Comparison of ENCODE assay signal across 9 cellular contexts in genomic region chr10:43229208-43230061, GRCh38. TPM values are rescaled to one million over a fixed set of nuclear protein-coding genes. Genes with fewer than 3 reads are reported as not detected.
A peak's percentile ranks its signal among the peaks of the same experiment; 100 is the strongest.
DNase-seq lines count a peak whose midpoint lies in the region; ATAC-seq and TF ChIP-seq lines count a peak whose summit lies in the region.
"Had no signal": no experiment of that assay in that cellular context is flagged by ENCODE, and none has a peak within 500 bp of the region (broad histone marks: within the 10 kb centered on the region; RNA-seq: fewer than 3 reads in every experiment).

No MANE protein-coding gene starts in this region.

- no peak overlapping the region for H3K9ac ChIP-seq in rectal smooth muscle tissue (ENCODE audit: low read length)

- TF ChIP-seq CTCF in cardiac muscle cell (IDR thresholded peaks at IDR 0.05; ENCODE audit: low read depth, low read length), result no peak

- H3K36me3 ChIP-seq in cardiac muscle cell (no peaks in the 10 kb centered on the region), rectal smooth muscle tissue (ENCODE audit: control insufficient read depth, insufficient read depth, low read length) (no peaks in the 10 kb centered on the region)

- H3K27me3 ChIP-seq in cardiac muscle cell (peaks cover 89% of the 10 kb centered on the region), rectal smooth muscle tissue (ENCODE audit: control insufficient read depth, insufficient read depth, low read length) (peaks cover 24% of the 10 kb centered on the region)

- H3K4me3 ChIP-seq in cardiac muscle cell (peak overlapping the region; percentile 35), rectal smooth muscle tissue (ENCODE audit: low read length) (peak overlapping the region; percentile 32)

- no peaks in the 10 kb centered on the region for H3K9me3 ChIP-seq in cardiac muscle cell (ENCODE audit: low read depth)

- ATAC-seq in GM21529 (IDR thresholded peaks at IDR 0.05; ENCODE audit: unreplicated experiment), result no peak
- no peak for ATAC-seq in HG03457 (IDR thresholded peaks at IDR 0.05; ENCODE audit: unreplicated experiment)

- DNase-seq in HK-2 (ENCODE audit: unreplicated experiment) (peak; percentile 8), cardiac muscle cell (ENCODE audit: low read depth in 1 of 2, low spot score in 1 of 2) (peak in 1 of 2 donors; percentile 56), SKM-1 treated with dmso at 0.1 percent for 144 hours (lab: John Stamatoyannopoulos, UW; ENCODE audit: unreplicated experiment) (no peak), EL (no peak)
- peak; percentile 44 for DNase-seq in activated T-cell treated with anti-CD3 and anti-CD28 coated beads, Interleukin-2, amount 50 U/mL, for 1 hour

- H3K4me1 ChIP-seq in cardiac muscle cell (ENCODE audit: low read depth), result no peaks in the 10 kb centered on the region
- no peaks in the 10 kb centered on the region for H3K4me1 ChIP-seq in rectal smooth muscle tissue (ENCODE audit: control insufficient read depth, insufficient read depth, low read length)

- H3K27ac ChIP-seq in cardiac muscle cell (no peak overlapping the region), rectal smooth muscle tissue (ENCODE audit: low read depth, low read length) (no peak overlapping the region)
- H3K27ac ChIP-seq: epithelial cell of prostate had no signal

RNA-seq across cellular contexts. Expression of gene RASGEF1A, which starts 37.4 kb away (rescaled TPM):
- total RNA-seq in cardiac muscle cell, result 3.4 and 4.2 TPM in 2 replicates
- 0.91 and 4.4 TPM in 2 replicates for polyA plus RNA-seq in cardiac muscle cell

Comparison
In these comparisons a context has a peak if more than half of its experiments do, and no peak if none do; other contexts are left out.
1. DNase-seq: peak in HK-2 (single experiment) and activated T-cell treated with anti-CD3 and anti-CD28 coated beads, Interleukin-2, amount 50 U/mL, for 1 hour (single experiment); none in SKM-1 treated with dmso at 0.1 percent for 144 hours (single experiment) and EL (single experiment).